8 cellular contexts compared by ENCODE assay signal in genomic region chr7:1027285-1028043, GRCh38. TPM values are rescaled to one million over a fixed set of nuclear protein-coding genes. Genes with fewer than 3 reads are reported as not detected.
DNase-seq lines count a peak whose midpoint lies in the region; ATAC-seq and TF ChIP-seq lines count a peak whose summit lies in the region.

No MANE protein-coding gene starts in this region.

- intact Hi-C loops in gastrocnemius medialis (cut with DNase I; ENCODE audit: low total_unique reads): loop anchor here (1.0 to 5.0 kb wide), 4 partner anchors 17 to 150 kb away; partner anchors contain the start of genes COX19, GET4, GPR146 and ZFAND2A

- TF ChIP-seq POLR2A in gastrocnemius medialis (IDR thresholded peaks at IDR 0.05): no peak

- no peaks in the 10 kb centered on the region for H3K27me3 ChIP-seq in gastrocnemius medialis

- H3K27ac Mint-ChIP-seq in stimulated activated naive CD8-positive, alpha-beta T cell treated with anti-CD3 and anti-CD28 coated beads, Interleukin-15, Interleukin-2, amounts not matched to agents 100 ng/mL and 50 ng/mL, for 24 hours: no peak overlapping the region
- H3K27ac Mint-ChIP-seq in activated naive CD8-positive, alpha-beta T cell treated with anti-CD3 and anti-CD28 coated beads, Interleukin-2, amount 10 ng/mL, durations not matched to agents 7 days and 5 days: peak overlapping the region; percentile 81

- no peaks in the 10 kb centered on the region for H3K9me3 Mint-ChIP-seq in stimulated activated naive CD8-positive, alpha-beta T cell treated with anti-CD3 and anti-CD28 coated beads, Interleukin-15, Interleukin-2, amounts not matched to agents 100 ng/mL and 50 ng/mL, for 24 hours
- no peaks in the 10 kb centered on the region for H3K9me3 Mint-ChIP-seq in activated naive CD8-positive, alpha-beta T cell treated with anti-CD3 and anti-CD28 coated beads, Interleukin-2, amount 10 ng/mL, durations not matched to agents 7 days and 5 days

- peaks cover 10% of the 10 kb centered on the region for H3K36me3 Mint-ChIP-seq in stimulated activated naive CD8-positive, alpha-beta T cell treated with anti-CD3 and anti-CD28 coated beads, Interleukin-15, Interleukin-2, amounts not matched to agents 100 ng/mL and 50 ng/mL, for 24 hours (ENCODE audit: low read depth)
- peaks cover 11% of the 10 kb centered on the region for H3K36me3 Mint-ChIP-seq in activated naive CD8-positive, alpha-beta T cell treated with anti-CD3 and anti-CD28 coated beads, Interleukin-2, amount 10 ng/mL, durations not matched to agents 7 days and 5 days

- no peak for DNase-seq in stimulated activated naive CD8-positive, alpha-beta T cell treated with anti-CD3 and anti-CD28 coated beads, Interleukin-15, Interleukin-2, amounts not matched to agents 100 U/mL and 50 U/mL, for 24 hours
- peak; percentile 49 for DNase-seq in activated naive CD8-positive, alpha-beta T cell treated with anti-CD3 and anti-CD28 coated beads, Interleukin-2, amount 10 ng/mL, durations not matched to agents 7 days and 5 days
- DNase-seq in hepatic stellate cell (ENCODE audit: low spot score) (peak; percentile 56), gastrocnemius medialis (no peak), NCI-H2196 (lab: John Stamatoyannopoulos, UW; ENCODE audit: unreplicated experiment) (no peak)

- no peaks in the 10 kb centered on the region for H3K36me3 ChIP-seq in gastrocnemius medialis

- peaks cover 21 to 29% of the 10 kb centered on the region in 2 donors for H3K4me1 ChIP-seq in gastrocnemius medialis

- POLR2A ChIA-PET in activated naive CD8-positive, alpha-beta T cell treated with anti-CD3 and anti-CD28 coated beads, Interleukin-2, amount 10 ng/mL, durations not matched to agents 7 days and 5 days (lab: Charles Lee): interaction anchor here (0.5 to 0.7 kb wide), 3 partner anchors 17 to 52 kb away, joined by 3 read pairs; partner anchors contain the start of genes COX19 and GPR146

- peak overlapping the region; percentile 62 to 91 (median 74) for H3K4me3 ChIP-seq in gastrocnemius medialis

- peak overlapping the region; percentile 74 for H3K4me3 Mint-ChIP-seq in stimulated activated naive CD8-positive, alpha-beta T cell treated with anti-CD3 and anti-CD28 coated beads, Interleukin-15, Interleukin-2, amounts not matched to agents 100 ng/mL and 50 ng/mL, for 24 hours
- H3K4me3 Mint-ChIP-seq in activated naive CD8-positive, alpha-beta T cell treated with anti-CD3 and anti-CD28 coated beads, Interleukin-2, amount 10 ng/mL, durations not matched to agents 7 days and 5 days: peak overlapping the region; percentile 84

- no peaks in the 10 kb centered on the region for H3K27me3 Mint-ChIP-seq in stimulated activated naive CD8-positive, alpha-beta T cell treated with anti-CD3 and anti-CD28 coated beads, Interleukin-15, Interleukin-2, amounts not matched to agents 100 ng/mL and 50 ng/mL, for 24 hours
- H3K27me3 Mint-ChIP-seq in activated naive CD8-positive, alpha-beta T cell treated with anti-CD3 and anti-CD28 coated beads, Interleukin-2, amount 10 ng/mL, durations not matched to agents 7 days and 5 days: no peaks in the 10 kb centered on the region

- H3K9me3 ChIP-seq in gastrocnemius medialis: no peaks in the 10 kb centered on the region

- no peak for ATAC-seq in stimulated activated naive CD8-positive, alpha-beta T cell treated with anti-CD3 and anti-CD28 coated beads, Interleukin-15, Interleukin-2, amounts not matched to agents 100 U/mL and 50 U/mL, for 24 hours
- ATAC-seq in HG03520 (IDR thresholded peaks at IDR 0.05; ENCODE audit: unreplicated experiment) (peak; percentile 1), gastrocnemius medialis (no peak), HG02938 (IDR thresholded peaks at IDR 0.05; ENCODE audit: unreplicated experiment) (no peak)
- ATAC-seq in activated naive CD8-positive, alpha-beta T cell treated with anti-CD3 and anti-CD28 coated beads, Interleukin-2, amount 10 ng/mL, durations not matched to agents 7 days and 5 days (ENCODE audit: low read depth): peak; percentile 1

- peak overlapping the region; percentile 93 to 98 (median 97) for H3K27ac ChIP-seq in gastrocnemius medialis

- no peak for TF ChIP-seq CTCF in gastrocnemius medialis (IDR thresholded peaks at IDR 0.05 in 4 of 5, conservative IDR thresholded peaks at IDR 0.05 in 1 of 5)

- peaks cover 42% of the 10 kb centered on the region for H3K4me1 Mint-ChIP-seq in stimulated activated naive CD8-positive, alpha-beta T cell treated with anti-CD3 and anti-CD28 coated beads, Interleukin-15, Interleukin-2, amounts not matched to agents 100 ng/mL and 50 ng/mL, for 24 hours (ENCODE audit: low read depth)
- peaks cover 12% of the 10 kb centered on the region for H3K4me1 Mint-ChIP-seq in activated naive CD8-positive, alpha-beta T cell treated with anti-CD3 and anti-CD28 coated beads, Interleukin-2, amount 10 ng/mL, durations not matched to agents 7 days and 5 days

- in situ Hi-C loops in gastrocnemius medialis (cut with MboI; ENCODE audit: low sequenced_read_pairs in 4 of 4): no loop called here

RNA-seq across cellular contexts. Expression of gene GPR146, which starts 16.9 kb away (rescaled TPM):
- 1 to 10 TPM; 2.1 to 4.1 TPM for total RNA-seq in activated naive CD8-positive, alpha-beta T cell treated with anti-CD3 and anti-CD28 coated beads, Interleukin-2, amount 10 ng/mL, durations not matched to agents 7 days and 5 days
- 10 to 100 TPM; 23.3 to 43.8 (median 29.5) TPM for total RNA-seq in gastrocnemius medialis

RNA-seq across cellular contexts. Expression of gene CYP2W1, which starts 44.5 kb away (rescaled TPM):
- total RNA-seq in activated naive CD8-positive, alpha-beta T cell treated with anti-CD3 and anti-CD28 coated beads, Interleukin-2, amount 10 ng/mL, durations not matched to agents 7 days and 5 days: not detected
- not detected for total RNA-seq in gastrocnemius medialis

RNA-seq across cellular contexts. Expression of gene COX19, which starts 52.1 kb away (rescaled TPM):
- total RNA-seq in activated naive CD8-positive, alpha-beta T cell treated with anti-CD3 and anti-CD28 coated beads, Interleukin-2, amount 10 ng/mL, durations not matched to agents 7 days and 5 days: 10 to 100 TPM; 26.2 to 29.3 TPM
- total RNA-seq in gastrocnemius medialis: 1 to 10 TPM; 4.7 to 6.5 (median 5.2) TPM

Comparison
In these comparisons a context has a peak if more than half of its experiments do, and no peak if none do; other contexts are left out.
1. ATAC-seq: peak in HG03520 (single experiment) and activated naive CD8-positive, alpha-beta T cell treated with anti-CD3 and anti-CD28 coated beads, Interleukin-2, amount 10 ng/mL, durations not matched to agents 7 days and 5 days (single experiment); none in stimulated activated naive CD8-positive, alpha-beta T cell treated with anti-CD3 and anti-CD28 coated beads, Interleukin-15, Interleukin-2, amounts not matched to agents 100 U/mL and 50 U/mL, for 24 hours (single experiment), gastrocnemius medialis (0 of 2) and HG02938 (single experiment).
2. DNase-seq: peak in activated naive CD8-positive, alpha-beta T cell treated with anti-CD3 and anti-CD28 coated beads, Interleukin-2, amount 10 ng/mL, durations not matched to agents 7 days and 5 days (single experiment) and hepatic stellate cell (single experiment); none in stimulated activated naive CD8-positive, alpha-beta T cell treated with anti-CD3 and anti-CD28 coated beads, Interleukin-15, Interleukin-2, amounts not matched to agents 100 U/mL and 50 U/mL, for 24 hours (single experiment), gastrocnemius medialis (0 of 2) and NCI-H2196 (single experiment).
3. RNA of gene GPR146, which starts 16.9 kb away (total RNA-seq): 23.3 to 43.8 TPM in gastrocnemius medialis; 2.1 to 4.1 TPM in activated naive CD8-positive, alpha-beta T cell treated with anti-CD3 and anti-CD28 coated beads, Interleukin-2, amount 10 ng/mL, durations not matched to agents 7 days and 5 days; every median in the first group is over 4 times any median in the second.